In genomic region chr16:10941127-10941933, GRCh38 we compare ENCODE assay signal across 8 cellular contexts. TPM values are rescaled to one million over a fixed set of nuclear protein-coding genes. Genes with fewer than 3 reads are reported as not detected.
DNase-seq lines count a peak whose midpoint lies in the region; ATAC-seq and TF ChIP-seq lines count a peak whose summit lies in the region.

No MANE protein-coding gene starts in this region.

- peaks cover 12% of the 10 kb centered on the region for H3K4me1 ChIP-seq in RWPE2 (ENCODE audit: insufficient read depth, poor library complexity, severe bottlenecking)
- peaks cover 63 to 87% (median 65%) of the 10 kb centered on the region in 3 donors for H3K4me1 ChIP-seq in esophagus squamous epithelium
- H3K4me1 ChIP-seq in prostate gland (replicated peaks): peaks cover 16% of the 10 kb centered on the region

- peak overlapping the region; percentile 47 for H3K4me3 ChIP-seq in RWPE2 (ENCODE audit: severe bottlenecking)
- peak overlapping the region; percentile 78 to 93 (median 90) for H3K4me3 ChIP-seq in esophagus squamous epithelium
- H3K4me3 ChIP-seq in prostate gland: peak overlapping the region; percentile 74 to 84

- H3K36me3 ChIP-seq in RWPE2 (ENCODE audit: low read depth) (peaks cover 10% of the 10 kb centered on the region; the same call in 1 of the 2 replicates), esophagus squamous epithelium (peaks cover 0 to 12% (median 0%) of the 10 kb centered on the region in 3 donors), prostate gland (no peaks in the 10 kb centered on the region)

- peak in 2 of 3 experiments; percentile 53 to 57 for DNase-seq in NCI-H1417 (lab: John Stamatoyannopoulos, UW)
- DNase-seq in NCI-H1417 treated with DMSO at 0.1 percent for 48 hours (lab: John Stamatoyannopoulos, UW): no peak
- no peak for DNase-seq in RWPE2 (ENCODE audit: low spot score)
- DNase-seq in esophagus squamous epithelium (lab: John Stamatoyannopoulos, UW): no peak
- no peak for DNase-seq in prostate gland (ENCODE audit: low spot score)
- DNase-seq in stimulated activated CD8-positive, alpha-beta memory T cell treated with anti-CD3 and anti-CD28 coated beads, Interleukin-4, amount 100 ng/mL, for 48 hours: no peak
- no peak for DNase-seq in NCI-H2227 (lab: John Stamatoyannopoulos, UW; ENCODE audit: unreplicated experiment)

- peak; percentile 24; the same call in 2 of the 3 replicates for ATAC-seq in RWPE2 (ENCODE audit: low read depth)
- no peak for ATAC-seq in GM18517 (IDR thresholded peaks at IDR 0.05; ENCODE audit: unreplicated experiment)

- TF ChIP-seq POLR2A in esophagus squamous epithelium (IDR thresholded peaks at IDR 0.05) (no peak), prostate gland (IDR thresholded peaks at IDR 0.05) (no peak)

- intact Hi-C loops in esophagus squamous epithelium (cut with DNase I): no loop called here
- intact Hi-C loops in prostate gland (cut with DNase I): loop anchor here (10.0 kb wide), 1 partner anchor 973 kb away; the partner anchor contains the start of gene GSPT1

- H3K27me3 ChIP-seq in RWPE2 (ENCODE audit: insufficient read depth, poor library complexity, severe bottlenecking) (no peaks in the 10 kb centered on the region), esophagus squamous epithelium (no peaks in the 10 kb centered on the region), prostate gland (replicated peaks; ENCODE audit: insufficient read depth) (no peaks in the 10 kb centered on the region)

- H3K27ac ChIP-seq in RWPE2 (ENCODE audit: poor library complexity, severe bottlenecking): peak overlapping the region; percentile 43
- peak overlapping the region; percentile 75 to 91 (median 86) for H3K27ac ChIP-seq in esophagus squamous epithelium
- peak overlapping the region; percentile 77 to 81 for H3K27ac ChIP-seq in prostate gland

- H3K9me3 ChIP-seq in RWPE2 (ENCODE audit: severe bottlenecking) (no peaks in the 10 kb centered on the region), esophagus squamous epithelium (no peaks in the 10 kb centered on the region), prostate gland (no peaks in the 10 kb centered on the region)

- TF ChIP-seq CTCF in RWPE2 (IDR thresholded peaks at IDR 0.05; ENCODE audit: poor library complexity, severe bottlenecking) (no peak), esophagus squamous epithelium (IDR thresholded peaks at IDR 0.05) (no peak), prostate gland (IDR thresholded peaks at IDR 0.05) (no peak)

- WGBS in esophagus squamous epithelium, 2 donors: 0 to 25% methylated on average over 4 to 10 of the region's 36 CpGs
- WGBS in prostate gland: 2% methylated on average over 24 of the region's 36 CpGs

RNA-seq across cellular contexts. Expression of gene DEXI, which starts 0.9 kb away (rescaled TPM):
- total RNA-seq in esophagus squamous epithelium (10 to 100 TPM; 22.6 to 60.1 (median 28.4) TPM), prostate gland (10 to 100 TPM; 95.5 to 96.9 TPM)

RNA-seq across cellular contexts. Expression of gene CLEC16A, which starts 3.0 kb away (rescaled TPM):
- total RNA-seq in esophagus squamous epithelium: 10 to 100 TPM; 20.3 to 25.7 (median 25.1) TPM
- total RNA-seq in prostate gland: 10 to 100 TPM; 26.1 to 52.2 TPM

Comparison
In these comparisons a context has a peak if more than half of its experiments do, and no peak if none do; other contexts are left out.
1. DNase-seq: peak in NCI-H1417 (2 of 3); none in NCI-H1417 treated with DMSO at 0.1 percent for 48 hours (single experiment), RWPE2 (single experiment), esophagus squamous epithelium (single experiment), prostate gland (single experiment), stimulated activated CD8-positive, alpha-beta memory T cell treated with anti-CD3 and anti-CD28 coated beads, Interleukin-4, amount 100 ng/mL, for 48 hours (single experiment) and NCI-H2227 (single experiment).
2. Peak in every context shown above with its lines, with median percentiles within 50 percentile points of each other: H3K27ac ChIP-seq and H3K4me3 ChIP-seq.